1 cellular context compared by ENCODE assay signal in genomic region chr20:38610521-38610920, GRCh38.
TF ChIP-seq lines count a peak whose summit lies in the region.

No MANE protein-coding gene starts in this region.

TF ChIP-seq in SK-N-SH, 30 proteins besides CTCF, POLR2A, EP300 and RAD21 (continued from another document):
- TF ChIP-seq, protein P1, sequence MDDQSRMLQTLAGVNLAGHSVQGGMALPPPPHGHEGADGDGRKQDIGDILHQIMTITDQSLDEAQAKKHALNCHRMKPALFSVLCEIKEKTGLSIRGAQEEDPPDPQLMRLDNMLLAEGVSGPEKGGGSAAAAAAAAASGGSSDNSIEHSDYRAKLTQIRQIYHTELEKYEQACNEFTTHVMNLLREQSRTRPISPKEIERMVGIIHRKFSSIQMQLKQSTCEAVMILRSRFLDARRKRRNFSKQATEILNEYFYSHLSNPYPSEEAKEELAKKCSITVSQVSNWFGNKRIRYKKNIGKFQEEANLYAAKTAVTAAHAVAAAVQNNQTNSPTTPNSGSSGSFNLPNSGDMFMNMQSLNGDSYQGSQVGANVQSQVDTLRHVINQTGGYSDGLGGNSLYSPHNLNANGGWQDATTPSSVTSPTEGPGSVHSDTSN (IDR thresholded peaks at IDR 0.05) = no peak
- TF ChIP-seq, protein P2, sequence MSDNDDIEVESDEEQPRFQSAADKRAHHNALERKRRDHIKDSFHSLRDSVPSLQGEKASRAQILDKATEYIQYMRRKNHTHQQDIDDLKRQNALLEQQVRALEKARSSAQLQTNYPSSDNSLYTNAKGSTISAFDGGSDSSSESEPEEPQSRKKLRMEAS (IDR thresholded peaks at IDR 0.05; ENCODE audit: low read depth) = no peak
- TF ChIP-seq YY1 (IDR thresholded peaks at IDR 0.05; ENCODE audit: low read depth) (no peak), EZH2phosphoT487 (IDR thresholded peaks at IDR 0.05; ENCODE audit: borderline replicate concordance, low read depth) (no peak), NFIC (IDR thresholded peaks at IDR 0.05; ENCODE audit: borderline replicate concordance) (no peak), MXI1 (IDR thresholded peaks at IDR 0.05; ENCODE audit: low read depth, low read length) (no peak), SMC3 (IDR thresholded peaks at IDR 0.05; ENCODE audit: low read depth, low read length) (no peak), ZBTB33 (IDR thresholded peaks at IDR 0.05; ENCODE audit: borderline replicate concordance, low read depth) (no peak), TCF12 (IDR thresholded peaks at IDR 0.05) (no peak), FOSL2 (IDR thresholded peaks at IDR 0.05; ENCODE audit: borderline replicate concordance, low read depth) (no peak), POLR2AphosphoS5 (IDR thresholded peaks at IDR 0.05; ENCODE audit: low read depth, low read length) (no peak), TEAD4 (IDR thresholded peaks at IDR 0.05; ENCODE audit: borderline replicate concordance, insufficient read depth) (no peak), SIN3A (IDR thresholded peaks at IDR 0.05; ENCODE audit: borderline replicate concordance, low read depth, low read length) (no peak), IRF3 (IDR thresholded peaks at IDR 0.05; ENCODE audit: low read depth, low read length) (no peak)
